Comparison of ENCODE assay signal across 24 cellular contexts in genomic region chr17:63154586-63155244, GRCh38.
DNase-seq lines count a peak whose midpoint lies in the region; ATAC-seq and TF ChIP-seq lines count a peak whose summit lies in the region.
"Had no signal": no experiment of that assay in that cellular context is flagged by ENCODE, and none has a peak within 500 bp of the region (broad histone marks: within the 10 kb centered on the region; RNA-seq: fewer than 3 reads in every experiment).

No MANE protein-coding gene starts in this region.

- CTCF ChIA-PET in SK-N-SH (lab: Yijun Ruan, JAX), result interaction anchor here (1.3 to 2.6 kb wide), 3 partner anchors 8 to 252 kb away, joined by 3 to 17 read pairs (median 6); no protein-coding TSS in a partner anchor

- H3K9me3 Mint-ChIP-seq in endodermal cell (no peaks in the 10 kb centered on the region), nephron (no peaks in the 10 kb centered on the region)
- H3K9me3 Mint-ChIP-seq: CD4-positive, alpha-beta T cell had no signal

- no peaks in the 10 kb centered on the region for H3K36me3 Mint-ChIP-seq in endodermal cell (ENCODE audit: low read depth)
- no peaks in the 10 kb centered on the region for H3K36me3 Mint-ChIP-seq in nephron (ENCODE audit: low read depth)

- TF ChIP-seq RAD21 in SK-N-SH (IDR thresholded peaks at IDR 0.05; ENCODE audit: low read length), result peak; percentile 28; the same call in 1 of the 2 replicates

- in situ Hi-C loops in GM13976 (cut with MboI; ENCODE audit: low sequenced_read_pairs, unreplicated experiment), result no loop called here
- in situ Hi-C loops in G401 (cut with HindIII; ENCODE audit: low sequenced_read_pairs), result no loop called here

- peak overlapping the region; percentile 11 for H3K27ac Mint-ChIP-seq in endodermal cell
- peak overlapping the region in 2 of 3 experiments; percentile 43 to 97 for H3K27ac Mint-ChIP-seq in nephron
- H3K27ac Mint-ChIP-seq: CD4-positive, alpha-beta T cell had no signal

- H3K4me3 ChIP-seq in SK-N-SH (ENCODE audit: low read depth in 2 of 2, low read length in 1 of 2) (no peak overlapping the region), endodermal cell (ENCODE audit: low read length) (no peak overlapping the region)
- H3K4me3 ChIP-seq: A549; BLaER1 treated with 17β-estradiol and CSF1 and Interleukin-3, amounts not matched to agents 10 nM and 100 nM; GM12878; Peyer's patch had no signal

- H4K20me1 ChIP-seq in SK-N-SH (ENCODE audit: insufficient read depth), result no peaks in the 10 kb centered on the region
- H4K20me1 ChIP-seq: BLaER1 treated with 17β-estradiol and CSF1 and Interleukin-3, amounts not matched to agents 10 nM and 100 nM had no signal

- TF ChIP-seq EP300 in SK-N-SH (IDR thresholded peaks at IDR 0.05; ENCODE audit: borderline replicate concordance in 1 of 2, low read depth in 1 of 2, low read length in 1 of 2), result peak in 1 of 2 experiments; percentile 75; a peak in 2 of 4 replicates

- H3K36me3 ChIP-seq in SK-N-SH (replicated peaks in 1 of 2; ENCODE audit: control insufficient read depth in 1 of 2, insufficient read depth in 2 of 2, low read length in 1 of 2), result peaks cover 7 to 8% of the 10 kb centered on the region in 2 experiments
- no peaks in the 10 kb centered on the region for H3K36me3 ChIP-seq in endodermal cell (ENCODE audit: control insufficient read depth, insufficient read depth, low read length)
- H3K36me3 ChIP-seq: BLaER1 treated with 17β-estradiol and CSF1 and Interleukin-3, amounts not matched to agents 10 nM and 100 nM; Peyer's patch had no signal

- WGBS in SK-N-SH (ENCODE audit: low lambda C conversion rate), result 33% methylated on average over 1 of the region's 1 CpG
- 100% methylated on average over 1 of the region's 1 CpG for WGBS in endodermal cell (ENCODE audit: insufficient coverage in 1 of 2, insufficient read length in 1 of 2), 2 experiments

- no peaks in the 10 kb centered on the region for H3K27me3 ChIP-seq in SK-N-SH (ENCODE audit: insufficient read depth)
- H3K27me3 ChIP-seq in endodermal cell (ENCODE audit: control insufficient read depth, insufficient read depth, low read length, poor library complexity, severe bottlenecking), result peaks cover 4% of the 10 kb centered on the region
- H3K27me3 ChIP-seq: BLaER1 treated with 17β-estradiol and CSF1 and Interleukin-3, amounts not matched to agents 10 nM and 100 nM; Peyer's patch had no signal

- DNase-seq in SK-N-SH, result no peak
- no peak for DNase-seq in endodermal cell
- no peak for DNase-seq in GM13976 (ENCODE audit: low spot score)
- no peak for DNase-seq in NCI-H1694 (lab: John Stamatoyannopoulos, UW)
- no peak for DNase-seq in G401 (ENCODE audit: low spot score)
- DNase-seq: AML-193; CD4-positive, alpha-beta T cell; DMS53; GDM1; HCEC 1CT; IMR-90; MM.1S; NCI-H2029 treated with DMSO at 0.1 percent for 48 hours; NCI-H446 treated with DMSO at 0.1 percent for 48 hours; NCI-H526; OCI-M1; Peyer's patch; SHP77 treated with DMSO at 0.1 percent for 48 hours had no signal

- peaks cover 18% of the 10 kb centered on the region for H3F3A ChIP-seq in SK-N-SH (replicated peaks; ENCODE audit: insufficient read depth)

- no peak overlapping the region for H3K4me2 ChIP-seq in SK-N-SH
- H3K4me2 ChIP-seq: A549; BLaER1 treated with 17β-estradiol and CSF1 and Interleukin-3, amounts not matched to agents 10 nM and 100 nM; KMS-11 had no signal

- POLR2A ChIA-PET in SK-N-SH (lab: Yijun Ruan, JAX), result no interaction called here

- peaks cover 82% of the 10 kb centered on the region for H3K79me2 ChIP-seq in SK-N-SH (ENCODE audit: insufficient read depth)

- H3K4me1 ChIP-seq in SK-N-SH (ENCODE audit: control insufficient read depth in 1 of 2, insufficient read depth in 2 of 2, low read depth in 1 of 2, low read length in 1 of 2), result peaks cover 43 to 58% of the 10 kb centered on the region in 2 experiments
- peaks cover 17% of the 10 kb centered on the region for H3K4me1 ChIP-seq in endodermal cell (ENCODE audit: control insufficient read depth, insufficient read depth, low read length)
- H3K4me1 ChIP-seq: A549, Peyer's patch had no signal

- H3K27ac ChIP-seq in SK-N-SH (ENCODE audit: low read depth in 2 of 2, low read length in 1 of 2) (peak overlapping the region in 1 of 2 experiments; percentile 95; a peak in 2 of 4 replicates), endodermal cell (ENCODE audit: low read depth, low read length) (no peak overlapping the region)
- H3K27ac ChIP-seq: A549; BLaER1 treated with 17β-estradiol and CSF1 and Interleukin-3, amounts not matched to agents 10 nM and 100 nM; KMS-11; Peyer's patch had no signal

- peaks cover 66% of the 10 kb centered on the region for H3K4me1 Mint-ChIP-seq in endodermal cell
- H3K4me1 Mint-ChIP-seq in nephron, result peaks cover 56% of the 10 kb centered on the region

- H3K9me2 ChIP-seq in SK-N-SH, result no peaks in the 10 kb centered on the region

- no peak for ATAC-seq in GM21723 (IDR thresholded peaks at IDR 0.05; ENCODE audit: unreplicated experiment)
- ATAC-seq: A549, GM12878 had no signal

- no peak overlapping the region for H2AFZ ChIP-seq in SK-N-SH (ENCODE audit: low read depth)

- H3K9me3 ChIP-seq in SK-N-SH (no peaks in the 10 kb centered on the region), endodermal cell (ENCODE audit: control insufficient read depth, low read length) (no peaks in the 10 kb centered on the region)
- H3K9me3 ChIP-seq: A549; BLaER1 treated with 17β-estradiol and CSF1 and Interleukin-3, amounts not matched to agents 10 nM and 100 nM; Peyer's patch had no signal

- H3K27me3 Mint-ChIP-seq in endodermal cell (ENCODE audit: insufficient read depth), result no peaks in the 10 kb centered on the region
- H3K27me3 Mint-ChIP-seq in nephron (ENCODE audit: low read depth), result no peaks in the 10 kb centered on the region
- H3K27me3 Mint-ChIP-seq: CD4-positive, alpha-beta T cell had no signal

- TF ChIP-seq CTCF in SK-N-SH (IDR thresholded peaks at IDR 0.05), result no peak
- no peak for TF ChIP-seq CTCF in endodermal cell (conservative IDR thresholded peaks at IDR 0.05)
- TF ChIP-seq CTCF in nephron (IDR thresholded peaks at IDR 0.05; ENCODE audit: unreplicated experiment in 3 of 3), result no peak
- no peak for TF ChIP-seq CTCF in GM13976 (IDR thresholded peaks at IDR 0.05; ENCODE audit: borderline replicate concordance, control extremely low read depth, extremely low read depth, insufficient read depth, missing control alignments)

- H3K4me3 Mint-ChIP-seq in endodermal cell (no peak overlapping the region), nephron (peak overlapping the region in 2 of 3 experiments; percentile 28 to 70)
- H3K4me3 Mint-ChIP-seq: CD4-positive, alpha-beta T cell had no signal

- H3K9ac ChIP-seq in SK-N-SH (no peak overlapping the region), endodermal cell (ENCODE audit: extremely low read depth, low read length, poor library complexity, severe bottlenecking) (no peak overlapping the region)
- H3K9ac ChIP-seq: BLaER1 treated with 17β-estradiol and CSF1 and Interleukin-3, amounts not matched to agents 10 nM and 100 nM; KMS-11 had no signal

TF ChIP-seq in SK-N-SH, 30 proteins besides CTCF, POLR2A, EP300 and RAD21:
- TF ChIP-seq, protein P1, sequence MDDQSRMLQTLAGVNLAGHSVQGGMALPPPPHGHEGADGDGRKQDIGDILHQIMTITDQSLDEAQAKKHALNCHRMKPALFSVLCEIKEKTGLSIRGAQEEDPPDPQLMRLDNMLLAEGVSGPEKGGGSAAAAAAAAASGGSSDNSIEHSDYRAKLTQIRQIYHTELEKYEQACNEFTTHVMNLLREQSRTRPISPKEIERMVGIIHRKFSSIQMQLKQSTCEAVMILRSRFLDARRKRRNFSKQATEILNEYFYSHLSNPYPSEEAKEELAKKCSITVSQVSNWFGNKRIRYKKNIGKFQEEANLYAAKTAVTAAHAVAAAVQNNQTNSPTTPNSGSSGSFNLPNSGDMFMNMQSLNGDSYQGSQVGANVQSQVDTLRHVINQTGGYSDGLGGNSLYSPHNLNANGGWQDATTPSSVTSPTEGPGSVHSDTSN (IDR thresholded peaks at IDR 0.05), result peak; percentile 29
- peak; percentile 86 for TF ChIP-seq GATA2 (CRISPR knock-in tag; IDR thresholded peaks at IDR 0.05)
- TF ChIP-seq TCF12 (IDR thresholded peaks at IDR 0.05), result peak; percentile 76
- TF ChIP-seq CHD2 (IDR thresholded peaks at IDR 0.05; ENCODE audit: low read length, partially characterized antibody), result peak; percentile 17
- TF ChIP-seq RXRA (IDR thresholded peaks at IDR 0.05; ENCODE audit: borderline replicate concordance, low read depth), result no peak
- TF ChIP-seq, protein P2, sequence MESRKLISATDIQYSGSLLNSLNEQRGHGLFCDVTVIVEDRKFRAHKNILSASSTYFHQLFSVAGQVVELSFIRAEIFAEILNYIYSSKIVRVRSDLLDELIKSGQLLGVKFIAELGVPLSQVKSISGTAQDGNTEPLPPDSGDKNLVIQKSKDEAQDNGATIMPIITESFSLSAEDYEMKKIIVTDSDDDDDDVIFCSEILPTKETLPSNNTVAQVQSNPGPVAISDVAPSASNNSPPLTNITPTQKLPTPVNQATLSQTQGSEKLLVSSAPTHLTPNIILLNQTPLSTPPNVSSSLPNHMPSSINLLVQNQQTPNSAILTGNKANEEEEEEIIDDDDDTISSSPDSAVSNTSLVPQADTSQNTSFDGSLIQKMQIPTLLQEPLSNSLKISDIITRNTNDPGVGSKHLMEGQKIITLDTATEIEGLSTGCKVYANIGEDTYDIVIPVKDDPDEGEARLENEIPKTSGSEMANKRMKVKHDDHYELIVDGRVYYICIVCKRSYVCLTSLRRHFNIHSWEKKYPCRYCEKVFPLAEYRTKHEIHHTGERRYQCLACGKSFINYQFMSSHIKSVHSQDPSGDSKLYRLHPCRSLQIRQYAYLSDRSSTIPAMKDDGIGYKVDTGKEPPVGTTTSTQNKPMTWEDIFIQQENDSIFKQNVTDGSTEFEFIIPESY (IDR thresholded peaks at IDR 0.05; ENCODE audit: borderline replicate concordance, low read depth), result no peak
- TF ChIP-seq RCOR1 (IDR thresholded peaks at IDR 0.05; ENCODE audit: low read length), result peak; percentile 72; the same call in 1 of the 2 replicates
TF ChIP-seq in SK-N-SH: peak in this region for 5.
